Comparison of ENCODE assay signal across 1 cellular context in genomic region chr15:60121845-60122244, GRCh38.
TF ChIP-seq lines count a peak whose summit lies in the region.

No MANE protein-coding gene starts in this region.

TF ChIP-seq in GM23338, 12 proteins besides CTCF, POLR2A, EP300 and RAD21 (continued from another document):
- no peak for TF ChIP-seq ZNF462 (CRISPR knock-in tag; IDR thresholded peaks at IDR 0.05)
